Comparison of ENCODE assay signal across 22 cellular contexts in genomic region chr11:95308512-95309035, GRCh38.
"Had no signal": no experiment of that assay in that cellular context is flagged by ENCODE, and none has a peak within 500 bp of the region (broad histone marks: within the 10 kb centered on the region; RNA-seq: fewer than 3 reads in every experiment).

No MANE protein-coding gene starts in this region.

- H2AFZ ChIP-seq: neural progenitor cell had no signal

- H3K4me1 ChIP-seq: colonic mucosa, left lung, neural progenitor cell, sigmoid colon, stomach had no signal

- H3K9me3 Mint-ChIP-seq: mesothelial cell of epicardium; naive thymus-derived CD8-positive, alpha-beta T cell; neural progenitor cell; stimulated activated memory B cell treated with anti-CD40 and anti-IgM and Interleukin-4, amounts not matched to agents 10 μg/mL and 1 μg/mL and 100 μg/mL, for 72 hours had no signal

- DNase-seq: activated CD4-positive, alpha-beta T cell treated with anti-CD3 and anti-CD28 coated beads, Interleukin-2, amount 10 ng/mL, durations not matched to agents 7 days and 5 days; activated CD8-positive, alpha-beta T cell treated with anti-CD3 and anti-CD28 coated beads, Interleukin-2, amount 10 ng/mL, durations not matched to agents 7 days and 5 days; amniotic stem cell; colonic mucosa; left lung; naive thymus-derived CD8-positive, alpha-beta T cell; posterior cingulate gyrus; retina; sigmoid colon; stimulated activated CD4-positive, alpha-beta T cell treated with anti-CD3 and anti-CD28 coated beads, Interleukin-15, amount 100 ng/mL, for 24 hours; stomach; T-helper 17 cell had no signal

- H3K27me3 Mint-ChIP-seq: activated CD4-positive, alpha-beta T cell treated with anti-CD3 and anti-CD28 coated beads, Interleukin-2, amount 10 ng/mL, durations not matched to agents 7 days and 5 days; activated naive CD8-positive, alpha-beta T cell; naive thymus-derived CD8-positive, alpha-beta T cell; stimulated activated memory B cell treated with anti-CD40 and anti-IgM and Interleukin-4, amounts not matched to agents 10 μg/mL and 1 μg/mL and 100 μg/mL, for 72 hours; T-helper 17 cell had no signal

- H3K36me3 ChIP-seq: breast epithelium, colonic mucosa, left lung, neural progenitor cell, sigmoid colon, stomach, suprapubic skin, tibial nerve had no signal

- H3K27ac ChIP-seq: breast epithelium, colonic mucosa, left lung, neural progenitor cell, sigmoid colon, stomach, suprapubic skin, tibial nerve, VCaP had no signal

- H3K9ac ChIP-seq: neural progenitor cell had no signal

- H3K4me2 ChIP-seq: neural progenitor cell, smooth muscle cell had no signal

- H3K27ac Mint-ChIP-seq: activated CD4-positive, alpha-beta T cell treated with anti-CD3 and anti-CD28 coated beads, Interleukin-2, amount 10 ng/mL, durations not matched to agents 7 days and 5 days; activated CD8-positive, alpha-beta T cell treated with anti-CD3 and anti-CD28 coated beads, Interleukin-2, amount 10 ng/mL, durations not matched to agents 7 days and 5 days; activated naive CD8-positive, alpha-beta T cell; mesothelial cell of epicardium; neural progenitor cell; stimulated activated memory B cell treated with anti-CD40 and anti-IgM and Interleukin-4, amounts not matched to agents 10 μg/mL and 1 μg/mL and 100 μg/mL, for 72 hours; T-helper 17 cell had no signal

- H3K36me3 Mint-ChIP-seq: activated naive CD8-positive, alpha-beta T cell; mesothelial cell of epicardium; naive thymus-derived CD8-positive, alpha-beta T cell; neural progenitor cell; stimulated activated memory B cell treated with anti-CD40 and anti-IgM and Interleukin-4, amounts not matched to agents 10 μg/mL and 1 μg/mL and 100 μg/mL, for 72 hours had no signal

- H3K9me3 ChIP-seq: breast epithelium, colonic mucosa, left lung, sigmoid colon, stomach, suprapubic skin, tibial nerve had no signal

- H3K4me3 Mint-ChIP-seq: activated CD4-positive, alpha-beta T cell treated with anti-CD3 and anti-CD28 coated beads, Interleukin-2, amount 10 ng/mL, durations not matched to agents 7 days and 5 days; activated CD8-positive, alpha-beta T cell treated with anti-CD3 and anti-CD28 coated beads, Interleukin-2, amount 10 ng/mL, durations not matched to agents 7 days and 5 days; activated naive CD8-positive, alpha-beta T cell; mesothelial cell of epicardium; neural progenitor cell; stimulated activated memory B cell treated with anti-CD40 and anti-IgM and Interleukin-4, amounts not matched to agents 10 μg/mL and 1 μg/mL and 100 μg/mL, for 72 hours; T-helper 17 cell had no signal

- H3K27me3 ChIP-seq: breast epithelium, colonic mucosa, left lung, neural progenitor cell, sigmoid colon, stomach, suprapubic skin, tibial nerve had no signal

- H3K4me3 ChIP-seq: breast epithelium, colonic mucosa, left lung, lung, neural progenitor cell, sigmoid colon, smooth muscle cell, stomach, suprapubic skin, tibial nerve had no signal
